In the genomic region with DNA sequence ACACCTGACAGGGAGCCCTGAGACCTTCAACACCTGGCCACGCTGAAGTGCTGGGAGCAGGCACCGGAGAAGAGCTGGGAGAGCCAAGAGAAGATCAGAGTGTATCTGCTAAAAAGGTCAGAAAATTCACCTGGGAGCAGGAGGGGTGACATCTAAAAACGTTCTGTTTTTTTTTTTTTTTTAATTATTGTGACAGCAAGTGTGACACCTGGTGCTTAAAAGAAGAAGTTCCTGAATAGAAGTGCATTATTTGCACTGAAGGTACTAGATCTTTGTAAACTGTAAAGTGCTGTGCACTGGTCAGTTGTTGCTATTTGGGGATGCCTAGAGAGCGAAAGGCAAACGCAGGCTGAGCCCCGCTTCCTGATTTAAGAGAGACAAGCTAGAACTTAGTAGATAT, we compare ENCODE assay signal across 30 cellular contexts.
DNase-seq lines count a peak whose midpoint lies in the region; ATAC-seq and TF ChIP-seq lines count a peak whose summit lies in the region.
"Had no signal": no experiment of that assay in that cellular context is flagged by ENCODE, and none has a peak within 500 bp of the region (broad histone marks: within the 10 kb centered on the region; RNA-seq: fewer than 3 reads in every experiment).

No MANE protein-coding gene starts in this region.

- no peak overlapping the region for H3K27ac Mint-ChIP-seq in HFFc6
- H3K27ac Mint-ChIP-seq: activated CD4-positive, alpha-beta T cell treated with anti-CD3 and anti-CD28 coated beads, Interleukin-2, amount 10 ng/mL, durations not matched to agents 24 days and 14 days; activated naive CD8-positive, alpha-beta T cell treated with anti-CD3 and anti-CD28 coated beads, Interleukin-2, amount 10 ng/mL, durations not matched to agents 7 days and 5 days; progenitor cell of endocrine pancreas; stimulated activated naive B cell treated with anti-CD40 and anti-IgM and Interleukin-4, amounts not matched to agents 10 μg/mL and 1 μg/mL and 100 μg/mL, for 72 hours; T-helper 2 cell treated with Interferon-gamma antibody and Interleukin-4, amounts not matched to agents 5 μg/mL and 100 μg/mL, for 36 hours had no signal

- no peak overlapping the region for H3K4me3 Mint-ChIP-seq in HFFc6
- H3K4me3 Mint-ChIP-seq: activated CD4-positive, alpha-beta T cell treated with anti-CD3 and anti-CD28 coated beads, Interleukin-2, amount 10 ng/mL, durations not matched to agents 24 days and 14 days; activated naive CD8-positive, alpha-beta T cell treated with anti-CD3 and anti-CD28 coated beads, Interleukin-2, amount 10 ng/mL, durations not matched to agents 7 days and 5 days; CD8-positive, alpha-beta memory T cell; stimulated activated naive B cell treated with anti-CD40 and anti-IgM and Interleukin-4, amounts not matched to agents 10 μg/mL and 1 μg/mL and 100 μg/mL, for 72 hours; T-helper 2 cell treated with Interferon-gamma antibody and Interleukin-4, amounts not matched to agents 5 μg/mL and 100 μg/mL, for 36 hours had no signal

- H3K27me3 ChIP-seq in neuronal stem cell (ENCODE audit: control insufficient read depth in 3 of 3, insufficient read depth in 3 of 3, low read depth in 1 of 3, low read length in 3 of 3) = no peaks in the 10 kb centered on the region
- H3K27me3 ChIP-seq: ascending aorta, gastrocnemius medialis, hepatocyte had no signal

- no peaks in the 10 kb centered on the region for H3K36me3 ChIP-seq in neuronal stem cell (replicated peaks in 1 of 2; ENCODE audit: control insufficient read depth in 2 of 2, insufficient read depth in 2 of 2, low read length in 2 of 2)
- H3K36me3 ChIP-seq: gastrocnemius medialis, neutrophil, suprapubic skin, WERI-Rb-1 had no signal

- no peak overlapping the region for H2BK120ac ChIP-seq in neuronal stem cell (ENCODE audit: low read depth, low read length)

- H2AFZ ChIP-seq in neuronal stem cell (ENCODE audit: low read length) = no peak overlapping the region
- H2AFZ ChIP-seq: hepatocyte had no signal

- no peak overlapping the region for H3K18ac ChIP-seq in neuronal stem cell (ENCODE audit: low read length)

- no peak overlapping the region for H4K8ac ChIP-seq in neuronal stem cell (ENCODE audit: low read depth, low read length)

- H3K4ac ChIP-seq in neuronal stem cell (ENCODE audit: low read length) = no peak overlapping the region

- H3K79me1 ChIP-seq in neuronal stem cell (ENCODE audit: low read depth, low read length) = no peaks in the 10 kb centered on the region

- peaks cover 51% of the 10 kb centered on the region for H3K27me3 Mint-ChIP-seq in HFFc6 (ENCODE audit: insufficient read depth)

- H3K4me1 Mint-ChIP-seq in HFFc6 (ENCODE audit: low read depth) = no peaks in the 10 kb centered on the region
- H3K4me1 Mint-ChIP-seq: activated CD4-positive, alpha-beta T cell treated with anti-CD3 and anti-CD28 coated beads, Interleukin-2, amount 10 ng/mL, durations not matched to agents 24 days and 14 days; activated naive CD8-positive, alpha-beta T cell treated with anti-CD3 and anti-CD28 coated beads, Interleukin-2, amount 10 ng/mL, durations not matched to agents 7 days and 5 days; CD8-positive, alpha-beta memory T cell; stimulated activated naive B cell treated with anti-CD40 and anti-IgM and Interleukin-4, amounts not matched to agents 10 μg/mL and 1 μg/mL and 100 μg/mL, for 72 hours had no signal

- no peaks in the 10 kb centered on the region for H3K9me3 ChIP-seq in neuronal stem cell (replicated peaks in 1 of 2; ENCODE audit: control insufficient read depth in 2 of 2, insufficient read depth in 1 of 2, low read depth in 1 of 2, low read length in 2 of 2)
- H3K9me3 ChIP-seq: ascending aorta, gastrocnemius medialis, neutrophil, suprapubic skin had no signal

- DNase-seq in NCI-H1694 (lab: John Stamatoyannopoulos, UW) (peak; percentile 15), NCI-H1694 treated with DMSO at 0.1 percent for 48 hours (lab: John Stamatoyannopoulos, UW) (no peak), HFFc6 (no peak), SW480 (ENCODE audit: low spot score) (peak; percentile 9), neuronal stem cell (ENCODE audit: low spot score) (no peak), coronary artery (ENCODE audit: low spot score) (no peak)
- DNase-seq: activated CD4-positive, alpha-beta T cell treated with anti-CD3 and anti-CD28 coated beads, Interleukin-2, amount 10 ng/mL, durations not matched to agents 24 days and 14 days; activated effector memory CD4-positive, alpha-beta T cell treated with anti-CD3 and anti-CD28 coated beads, Interleukin-2, amount 50 U/mL, for 16 hours; activated naive CD8-positive, alpha-beta T cell treated with anti-CD3 and anti-CD28 coated beads, Interleukin-2, amount 10 ng/mL, durations not matched to agents 7 days and 5 days; activated T-cell treated with anti-CD3 and anti-CD28 coated beads, Interleukin-2, amount 50 U/mL, for 1 hour; CD8-positive, alpha-beta memory T cell; central memory CD4-positive, alpha-beta T cell; DMS 273 treated with DMSO at 0.1 percent for 48 hours; gastrocnemius medialis; GOT3; IMR-90; left colon; mesendoderm; NCI-H1417; stimulated activated CD4-positive, alpha-beta T cell treated with anti-CD3 and anti-CD28 coated beads, Interleukin-15, amount 100 ng/mL, for 24 hours; stimulated activated naive B cell treated with anti-CD40 and anti-IgM and Interleukin-4, amounts not matched to agents 10 μg/mL and 1 μg/mL and 100 μg/mL, for 72 hours; WERI-Rb-1 had no signal

- H3K27ac ChIP-seq in neuronal stem cell (replicated peaks; ENCODE audit: low read length) (no peak overlapping the region), coronary artery (no peak overlapping the region)
- H3K27ac ChIP-seq: ascending aorta, gastrocnemius medialis, hepatocyte, neutrophil, suprapubic skin, WERI-Rb-1 had no signal

- H2AK5ac ChIP-seq in neuronal stem cell (ENCODE audit: low read depth, low read length) = peak overlapping the region; percentile 11

- H3K4me1 ChIP-seq in neuronal stem cell (ENCODE audit: control insufficient read depth in 2 of 2, insufficient read depth in 1 of 2, low read depth in 1 of 2, low read length in 2 of 2) = peaks cover 0 to 4% of the 10 kb centered on the region in 2 donors
- H3K4me1 ChIP-seq: ascending aorta, gastrocnemius medialis had no signal

- H4K91ac ChIP-seq in neuronal stem cell (ENCODE audit: low read depth, low read length, poor library complexity) = no peak overlapping the region

- ATAC-seq in HG02840 (IDR thresholded peaks at IDR 0.05; ENCODE audit: low FRiP score, unreplicated experiment) (no peak), HG03521 (IDR thresholded peaks at IDR 0.05; ENCODE audit: unreplicated experiment) (no peak)
- ATAC-seq: gastrocnemius medialis; left colon; stimulated activated naive B cell treated with anti-CD40 and anti-IgM and Interleukin-4, amounts not matched to agents 10 μg/mL and 1 μg/mL and 100 μg/mL, for 72 hours had no signal

- peak overlapping the region; percentile 50 for H2BK15ac ChIP-seq in neuronal stem cell (ENCODE audit: low read length)

- H3K9me3 Mint-ChIP-seq in HFFc6 = no peaks in the 10 kb centered on the region
- H3K9me3 Mint-ChIP-seq: activated CD4-positive, alpha-beta T cell treated with anti-CD3 and anti-CD28 coated beads, Interleukin-2, amount 10 ng/mL, durations not matched to agents 24 days and 14 days; activated naive CD8-positive, alpha-beta T cell treated with anti-CD3 and anti-CD28 coated beads, Interleukin-2, amount 10 ng/mL, durations not matched to agents 7 days and 5 days; T-helper 2 cell treated with Interferon-gamma antibody and Interleukin-4, amounts not matched to agents 5 μg/mL and 100 μg/mL, for 36 hours had no signal

- no peak overlapping the region for H3K4me3 ChIP-seq in neuronal stem cell (ENCODE audit: low read length in 2 of 2)
- H3K4me3 ChIP-seq in coronary artery = no peak overlapping the region
- H3K4me3 ChIP-seq: ascending aorta, gastrocnemius medialis, hepatocyte, suprapubic skin had no signal

- no peaks in the 10 kb centered on the region for H3K36me3 Mint-ChIP-seq in HFFc6 (ENCODE audit: low read depth)
- H3K36me3 Mint-ChIP-seq: stimulated activated naive B cell treated with anti-CD40 and anti-IgM and Interleukin-4, amounts not matched to agents 10 μg/mL and 1 μg/mL and 100 μg/mL, for 72 hours had no signal

- H3K9ac ChIP-seq in neuronal stem cell (ENCODE audit: low read depth, low read length, poor library complexity) = no peak overlapping the region

- no peak overlapping the region for H3K4me2 ChIP-seq in neuronal stem cell (ENCODE audit: insufficient read depth, low read length, poor library complexity, severe bottlenecking)
- H3K4me2 ChIP-seq: hepatocyte had no signal

- no peak overlapping the region for H2BK5ac ChIP-seq in neuronal stem cell (ENCODE audit: low read length)

- H3K14ac ChIP-seq in neuronal stem cell (ENCODE audit: low read length) = no peak overlapping the region

- H2BK12ac ChIP-seq in neuronal stem cell (ENCODE audit: low read length) = no peak overlapping the region

- H3K23ac ChIP-seq in neuronal stem cell (ENCODE audit: low read depth, low read length, poor library complexity) = no peak overlapping the region

- WGBS in neuronal stem cell (ENCODE audit: extremely low coverage in 2 of 2, insufficient read length in 2 of 2, insufficient replicate concordance in 1 of 2), 2 donors = no CpG with 5 or more reads among the region's 6 CpGs

- peak; percentile 48 for TF ChIP-seq CTCF in HFFc6 (IDR thresholded peaks at IDR 0.05)
- no peak for TF ChIP-seq CTCF in coronary artery (IDR thresholded peaks at IDR 0.05)

Comparison
In these comparisons a context has a peak if more than half of its experiments do, and no peak if none do; other contexts are left out.
1. DNase-seq: peak in NCI-H1694 (single experiment) and SW480 (single experiment); none in NCI-H1694 treated with DMSO at 0.1 percent for 48 hours (single experiment), HFFc6 (single experiment), neuronal stem cell (single experiment) and coronary artery (single experiment).